In the genomic region with DNA sequence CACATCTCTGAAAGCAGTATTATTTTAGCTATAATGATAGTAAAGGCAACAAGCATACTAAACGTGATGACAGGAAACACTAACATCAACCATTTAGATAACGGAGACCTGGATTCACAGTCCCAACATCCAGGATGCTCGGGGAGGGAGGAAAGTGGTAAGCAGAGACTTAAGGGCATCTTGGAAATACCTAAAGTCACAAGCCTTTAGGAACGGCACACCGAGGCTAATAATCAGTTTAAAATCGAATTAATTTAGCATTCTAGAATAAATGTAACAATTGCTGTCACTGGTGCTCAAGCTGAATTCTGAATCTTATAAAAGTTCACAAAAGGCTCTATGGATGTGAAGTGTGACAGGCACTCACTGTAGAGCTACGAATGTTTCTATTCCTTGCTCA, we compare ENCODE assay signal across 8 cellular contexts. TPM values are rescaled to one million over a fixed set of nuclear protein-coding genes. Genes with fewer than 3 reads are reported as not detected.
DNase-seq lines count a peak whose midpoint lies in the region; ATAC-seq and TF ChIP-seq lines count a peak whose summit lies in the region.

No MANE protein-coding gene starts in this region.

- H3K9me3 ChIP-seq in CD4-positive, alpha-beta T cell (ENCODE audit: control insufficient read depth, low read length), result no peaks in the 10 kb centered on the region

- H3K27ac ChIP-seq in CD4-positive, alpha-beta T cell (ENCODE audit: low read depth, low read length), result peak overlapping the region; percentile 98
- peak overlapping the region; percentile 93 to 94 for H3K27ac ChIP-seq in coronary artery

- no peaks in the 10 kb centered on the region for H3K27me3 ChIP-seq in CD4-positive, alpha-beta T cell (ENCODE audit: control insufficient read depth, insufficient read depth, low read length)

- intact Hi-C loops in CD4-positive, alpha-beta T cell (cut with DNase I, micrococcal nuclease), result loop anchor here (2.0 to 5.0 kb wide), 3 partner anchors 19 to 133 kb away; partner anchors contain the start of gene IFT57 (in 1 of the 2)

- no peak for TF ChIP-seq CTCF in CD4-positive, alpha-beta T cell (IDR thresholded peaks at IDR 0.05)
- no peak for TF ChIP-seq CTCF in coronary artery (IDR thresholded peaks at IDR 0.05)

- no peak for DNase-seq in CD4-positive, alpha-beta T cell
- DNase-seq in M059J (ENCODE audit: low read depth), result peak; percentile 48
- no peak for DNase-seq in coronary artery (ENCODE audit: low spot score)
- no peak for DNase-seq in naive thymus-derived CD8-positive, alpha-beta T cell
- DNase-seq in LoVo (ENCODE audit: low spot score), result no peak

- CTCF ChIA-PET in CD4-positive, alpha-beta T cell (lab: Charles Lee), result interaction anchor here (0.6 kb wide), 1 partner anchor 674 kb away, joined by 3 read pairs; no protein-coding TSS in a partner anchor

- no peaks in the 10 kb centered on the region for H3K27me3 Mint-ChIP-seq in CD4-positive, alpha-beta T cell
- H3K27me3 Mint-ChIP-seq in naive thymus-derived CD8-positive, alpha-beta T cell, result no peaks in the 10 kb centered on the region

- no peak overlapping the region for H3K27ac Mint-ChIP-seq in CD4-positive, alpha-beta T cell
- peak overlapping the region in 9 of 10 donors; percentile 90 to 100 (median 99) for H3K27ac Mint-ChIP-seq in naive thymus-derived CD8-positive, alpha-beta T cell

- POLR2A ChIA-PET in CD4-positive, alpha-beta T cell (lab: Charles Lee), result interaction anchor here (0.6 to 7.6 kb wide), 12 partner anchors 9 to 162 kb away, joined by 3 to 323 read pairs (median 4); partner anchors contain the start of gene IFT57
- POLR2A ChIA-PET in naive thymus-derived CD8-positive, alpha-beta T cell (lab: Charles Lee), result interaction anchor here (1.0 to 6.6 kb wide), 6 partner anchors 10 to 134 kb away, joined by 3 to 167 read pairs (median 8); partner anchors contain the start of gene IFT57

- no peak for ATAC-seq in CD4-positive, alpha-beta T cell (ENCODE audit: poor library complexity)
- ATAC-seq in naive thymus-derived CD8-positive, alpha-beta T cell, result no peak
- no peak for ATAC-seq in GM18867 (IDR thresholded peaks at IDR 0.05; ENCODE audit: unreplicated experiment)
- no peak for ATAC-seq in GM19395 (IDR thresholded peaks at IDR 0.05; ENCODE audit: unreplicated experiment)
- no peak for ATAC-seq in GM21825 (IDR thresholded peaks at IDR 0.05; ENCODE audit: unreplicated experiment)

- peak overlapping the region; percentile 100 for H3K4me3 Mint-ChIP-seq in CD4-positive, alpha-beta T cell
- peak overlapping the region in 7 of 10 donors; percentile 92 to 100 (median 99) for H3K4me3 Mint-ChIP-seq in naive thymus-derived CD8-positive, alpha-beta T cell

- H3K36me3 Mint-ChIP-seq in CD4-positive, alpha-beta T cell (ENCODE audit: low read depth), result peaks cover 23% of the 10 kb centered on the region
- peaks cover 2 to 4% (median 3%) of the 10 kb centered on the region in 3 donors for H3K36me3 Mint-ChIP-seq in naive thymus-derived CD8-positive, alpha-beta T cell

- H3K9me3 Mint-ChIP-seq in CD4-positive, alpha-beta T cell, result no peaks in the 10 kb centered on the region
- H3K9me3 Mint-ChIP-seq in naive thymus-derived CD8-positive, alpha-beta T cell, result peaks cover 0 to 4% (median 0%) of the 10 kb centered on the region in 9 donors

- peak overlapping the region; percentile 91 for H3K4me3 ChIP-seq in coronary artery

- H3K4me1 Mint-ChIP-seq in CD4-positive, alpha-beta T cell (ENCODE audit: low read depth), result peaks cover 33% of the 10 kb centered on the region
- H3K4me1 Mint-ChIP-seq in naive thymus-derived CD8-positive, alpha-beta T cell, result peaks cover 22 to 28% (median 27%) of the 10 kb centered on the region in 4 donors

RNA-seq across cellular contexts. Expression of gene CD47, which starts 1.3 kb away (rescaled TPM):
- 100 to 1,000 TPM; 166 to 170 TPM for total RNA-seq in CD4-positive, alpha-beta T cell
- 184 and 189 TPM in 2 replicates for total RNA-seq in M059J (2014; rRNA removed; shearing (Covaris generic))
- total RNA-seq in naive thymus-derived CD8-positive, alpha-beta T cell, result 100 to 1,000 TPM; 187 to 192 TPM
- 100 to 1,000 TPM; 127 to 164 (median 135) TPM for polyA plus RNA-seq in naive thymus-derived CD8-positive, alpha-beta T cell
